ENCODE assay signal across 1 cellular context in the genomic region with DNA sequence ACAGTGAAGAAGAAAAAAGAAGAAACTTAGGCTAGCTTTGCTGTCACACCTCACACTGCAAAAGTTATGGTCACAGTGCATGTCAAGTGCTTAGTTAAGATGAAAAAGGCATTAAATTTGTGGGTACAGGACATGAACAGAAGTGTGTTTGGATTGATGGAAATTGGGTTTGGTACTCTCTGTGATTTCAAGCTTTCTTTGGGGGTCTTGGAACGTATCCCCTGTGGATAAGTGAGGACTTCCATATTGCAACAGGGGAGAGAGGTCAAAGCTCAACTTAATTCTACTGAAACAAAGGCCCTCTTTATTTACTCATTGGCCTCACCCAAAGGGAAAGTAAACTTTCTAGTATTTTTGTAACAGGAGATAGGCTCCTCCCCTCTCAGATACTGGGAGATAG.
TF ChIP-seq lines count a peak whose summit lies in the region.

No MANE protein-coding gene starts in this region.

TF ChIP-seq in HepG2, 621 proteins besides CTCF, POLR2A, EP300 and RAD21 (continued from another document and continues in another):
- TF ChIP-seq, protein P1, sequence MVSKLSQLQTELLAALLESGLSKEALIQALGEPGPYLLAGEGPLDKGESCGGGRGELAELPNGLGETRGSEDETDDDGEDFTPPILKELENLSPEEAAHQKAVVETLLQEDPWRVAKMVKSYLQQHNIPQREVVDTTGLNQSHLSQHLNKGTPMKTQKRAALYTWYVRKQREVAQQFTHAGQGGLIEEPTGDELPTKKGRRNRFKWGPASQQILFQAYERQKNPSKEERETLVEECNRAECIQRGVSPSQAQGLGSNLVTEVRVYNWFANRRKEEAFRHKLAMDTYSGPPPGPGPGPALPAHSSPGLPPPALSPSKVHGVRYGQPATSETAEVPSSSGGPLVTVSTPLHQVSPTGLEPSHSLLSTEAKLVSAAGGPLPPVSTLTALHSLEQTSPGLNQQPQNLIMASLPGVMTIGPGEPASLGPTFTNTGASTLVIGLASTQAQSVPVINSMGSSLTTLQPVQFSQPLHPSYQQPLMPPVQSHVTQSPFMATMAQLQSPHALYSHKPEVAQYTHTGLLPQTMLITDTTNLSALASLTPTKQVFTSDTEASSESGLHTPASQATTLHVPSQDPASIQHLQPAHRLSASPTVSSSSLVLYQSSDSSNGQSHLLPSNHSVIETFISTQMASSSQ (IDR thresholded peaks at IDR 0.05; ENCODE audit: low read depth), result no peak
- TF ChIP-seq, protein P1 (CRISPR knock-in tag; IDR thresholded peaks at IDR 0.05; ENCODE audit: borderline replicate concordance), result peak; percentile 33; the same call in 1 of the 2 replicates
- TF ChIP-seq ZC3H13 (CRISPR knock-in tag; IDR thresholded peaks at IDR 0.05) (no peak), HNF4A (CRISPR knock-in tag; IDR thresholded peaks at IDR 0.05) (peak; percentile 88), MED1 (CRISPR knock-in tag; IDR thresholded peaks at IDR 0.05) (peak; percentile 44; the same call in 1 of the 2 replicates), NR2C2 (CRISPR knock-in tag; IDR thresholded peaks at IDR 0.05; ENCODE audit: borderline replicate concordance) (0 out of 2 replicates have a peak, but pooled peaks have one; percentile 30), POLR2AphosphoS2 (IDR thresholded peaks at IDR 0.05; ENCODE audit: low read depth, low read length) (no peak), NCOR1 (IDR thresholded peaks at IDR 0.05; ENCODE audit: borderline replicate concordance, low read length) (peak; percentile 80; the same call in 1 of the 2 replicates), SOX13 (IDR thresholded peaks at IDR 0.05) (peak; percentile 70; the same call in 1 of the 2 replicates), SOX13 (CRISPR knock-in tag; conservative IDR thresholded peaks at IDR 0.05 in 1 of 2, IDR thresholded peaks at IDR 0.05 in 1 of 2) (peak in 1 of 2 experiments; percentile 96; a peak in 2 of 4 replicates), SP5 (CRISPR knock-in tag; IDR thresholded peaks at IDR 0.05; ENCODE audit: borderline replicate concordance, low read depth) (peak; percentile 78), FOXK1 (CRISPR knock-in tag; IDR thresholded peaks at IDR 0.05; ENCODE audit: borderline replicate concordance, low read depth) (0 out of 2 replicates have a peak, but pooled peaks have one; percentile 29), ZNF337 (CRISPR knock-in tag; IDR thresholded peaks at IDR 0.05; ENCODE audit: borderline replicate concordance, low read depth) (no peak), NR2F1 (CRISPR knock-in tag; IDR thresholded peaks at IDR 0.05) (peak; percentile 61 to 82; a peak in 3 of 4 replicates), POGZ (CRISPR knock-in tag; IDR thresholded peaks at IDR 0.05) (peak; percentile 94), TRIM24 (CRISPR knock-in tag; IDR thresholded peaks at IDR 0.05) (no peak), HDAC2 (CRISPR knock-in tag; IDR thresholded peaks at IDR 0.05) (peak; percentile 61; the same call in 1 of the 2 replicates), ZNF331 (CRISPR knock-in tag; IDR thresholded peaks at IDR 0.05) (no peak), THAP11 (CRISPR knock-in tag; IDR thresholded peaks at IDR 0.05) (peak; percentile 28; the same call in 1 of the 2 replicates), SUZ12 (IDR thresholded peaks at IDR 0.05; ENCODE audit: low read depth, low read length) (no peak), PPARG (CRISPR knock-in tag; conservative IDR thresholded peaks at IDR 0.05) (0 out of 2 replicates have a peak, but pooled peaks have one; percentile 15), FOXP1 (IDR thresholded peaks at IDR 0.05) (no peak), FOXP1 (CRISPR knock-in tag; IDR thresholded peaks at IDR 0.05) (peak; percentile 74), PHB2 (IDR thresholded peaks at IDR 0.05; ENCODE audit: partially characterized antibody) (no peak), NR2F2 (IDR thresholded peaks at IDR 0.05; ENCODE audit: borderline replicate concordance, low read depth) (peak; percentile 69), ZNF644 (CRISPR knock-in tag; IDR thresholded peaks at IDR 0.05; ENCODE audit: low read depth) (peak; percentile 90), ZNF234 (CRISPR knock-in tag; conservative IDR thresholded peaks at IDR 0.05) (no peak), REPIN1 (CRISPR knock-in tag; IDR thresholded peaks at IDR 0.05; ENCODE audit: borderline replicate concordance, low read depth) (peak; percentile 32; the same call in 1 of the 2 replicates), ZMYM4 (CRISPR knock-in tag; IDR thresholded peaks at IDR 0.05) (peak; percentile 81), RXRB (CRISPR knock-in tag; IDR thresholded peaks at IDR 0.05; ENCODE audit: borderline replicate concordance) (peak; percentile 48), ZNF230 (CRISPR knock-in tag; IDR thresholded peaks at IDR 0.05) (no peak), GATA4 (IDR thresholded peaks at IDR 0.05; ENCODE audit: borderline replicate concordance, low read depth) (0 out of 2 replicates have a peak, but pooled peaks have one; percentile 42), NCOA2 (CRISPR knock-in tag; IDR thresholded peaks at IDR 0.05) (peak; percentile 81), BCL6 (CRISPR knock-in tag; IDR thresholded peaks at IDR 0.05) (peak; percentile 92), ISL2 (CRISPR knock-in tag; IDR thresholded peaks at IDR 0.05) (peak; percentile 76), FOSL2 (CRISPR knock-in tag; IDR thresholded peaks at IDR 0.05) (0 out of 2 replicates have a peak, but pooled peaks have one; percentile 9), FOXO1 (CRISPR knock-in tag; IDR thresholded peaks at IDR 0.05) (peak; percentile 25; the same call in 1 of the 2 replicates), ZNF20 (CRISPR knock-in tag; IDR thresholded peaks at IDR 0.05) (no peak)
- TF ChIP-seq, protein P2, sequence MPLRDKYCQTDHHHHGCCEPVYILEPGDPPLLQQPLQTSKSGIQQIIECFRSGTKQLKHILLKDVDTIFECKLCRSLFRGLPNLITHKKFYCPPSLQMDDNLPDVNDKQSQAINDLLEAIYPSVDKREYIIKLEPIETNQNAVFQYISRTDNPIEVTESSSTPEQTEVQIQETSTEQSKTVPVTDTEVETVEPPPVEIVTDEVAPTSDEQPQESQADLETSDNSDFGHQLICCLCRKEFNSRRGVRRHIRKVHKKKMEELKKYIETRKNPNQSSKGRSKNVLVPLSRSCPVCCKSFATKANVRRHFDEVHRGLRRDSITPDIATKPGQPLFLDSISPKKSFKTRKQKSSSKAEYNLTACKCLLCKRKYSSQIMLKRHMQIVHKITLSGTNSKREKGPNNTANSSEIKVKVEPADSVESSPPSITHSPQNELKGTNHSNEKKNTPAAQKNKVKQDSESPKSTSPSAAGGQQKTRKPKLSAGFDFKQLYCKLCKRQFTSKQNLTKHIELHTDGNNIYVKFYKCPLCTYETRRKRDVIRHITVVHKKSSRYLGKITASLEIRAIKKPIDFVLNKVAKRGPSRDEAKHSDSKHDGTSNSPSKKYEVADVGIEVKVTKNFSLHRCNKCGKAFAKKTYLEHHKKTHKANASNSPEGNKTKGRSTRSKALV (CRISPR knock-in tag; IDR thresholded peaks at IDR 0.05), result no peak
- TF ChIP-seq, protein P3, sequence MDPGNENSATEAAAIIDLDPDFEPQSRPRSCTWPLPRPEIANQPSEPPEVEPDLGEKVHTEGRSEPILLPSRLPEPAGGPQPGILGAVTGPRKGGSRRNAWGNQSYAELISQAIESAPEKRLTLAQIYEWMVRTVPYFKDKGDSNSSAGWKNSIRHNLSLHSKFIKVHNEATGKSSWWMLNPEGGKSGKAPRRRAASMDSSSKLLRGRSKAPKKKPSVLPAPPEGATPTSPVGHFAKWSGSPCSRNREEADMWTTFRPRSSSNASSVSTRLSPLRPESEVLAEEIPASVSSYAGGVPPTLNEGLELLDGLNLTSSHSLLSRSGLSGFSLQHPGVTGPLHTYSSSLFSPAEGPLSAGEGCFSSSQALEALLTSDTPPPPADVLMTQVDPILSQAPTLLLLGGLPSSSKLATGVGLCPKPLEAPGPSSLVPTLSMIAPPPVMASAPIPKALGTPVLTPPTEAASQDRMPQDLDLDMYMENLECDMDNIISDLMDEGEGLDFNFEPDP (CRISPR knock-in tag; conservative IDR thresholded peaks at IDR 0.05), result no peak
- TF ChIP-seq, protein P4, sequence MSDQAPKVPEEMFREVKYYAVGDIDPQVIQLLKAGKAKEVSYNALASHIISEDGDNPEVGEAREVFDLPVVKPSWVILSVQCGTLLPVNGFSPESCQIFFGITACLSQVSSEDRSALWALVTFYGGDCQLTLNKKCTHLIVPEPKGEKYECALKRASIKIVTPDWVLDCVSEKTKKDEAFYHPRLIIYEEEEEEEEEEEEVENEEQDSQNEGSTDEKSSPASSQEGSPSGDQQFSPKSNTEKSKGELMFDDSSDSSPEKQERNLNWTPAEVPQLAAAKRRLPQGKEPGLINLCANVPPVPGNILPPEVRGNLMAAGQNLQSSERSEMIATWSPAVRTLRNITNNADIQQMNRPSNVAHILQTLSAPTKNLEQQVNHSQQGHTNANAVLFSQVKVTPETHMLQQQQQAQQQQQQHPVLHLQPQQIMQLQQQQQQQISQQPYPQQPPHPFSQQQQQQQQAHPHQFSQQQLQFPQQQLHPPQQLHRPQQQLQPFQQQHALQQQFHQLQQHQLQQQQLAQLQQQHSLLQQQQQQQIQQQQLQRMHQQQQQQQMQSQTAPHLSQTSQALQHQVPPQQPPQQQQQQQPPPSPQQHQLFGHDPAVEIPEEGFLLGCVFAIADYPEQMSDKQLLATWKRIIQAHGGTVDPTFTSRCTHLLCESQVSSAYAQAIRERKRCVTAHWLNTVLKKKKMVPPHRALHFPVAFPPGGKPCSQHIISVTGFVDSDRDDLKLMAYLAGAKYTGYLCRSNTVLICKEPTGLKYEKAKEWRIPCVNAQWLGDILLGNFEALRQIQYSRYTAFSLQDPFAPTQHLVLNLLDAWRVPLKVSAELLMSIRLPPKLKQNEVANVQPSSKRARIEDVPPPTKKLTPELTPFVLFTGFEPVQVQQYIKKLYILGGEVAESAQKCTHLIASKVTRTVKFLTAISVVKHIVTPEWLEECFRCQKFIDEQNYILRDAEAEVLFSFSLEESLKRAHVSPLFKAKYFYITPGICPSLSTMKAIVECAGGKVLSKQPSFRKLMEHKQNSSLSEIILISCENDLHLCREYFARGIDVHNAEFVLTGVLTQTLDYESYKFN (CRISPR knock-in tag; conservative IDR thresholded peaks at IDR 0.05), result peak; percentile 88
- TF ChIP-seq, protein P5, sequence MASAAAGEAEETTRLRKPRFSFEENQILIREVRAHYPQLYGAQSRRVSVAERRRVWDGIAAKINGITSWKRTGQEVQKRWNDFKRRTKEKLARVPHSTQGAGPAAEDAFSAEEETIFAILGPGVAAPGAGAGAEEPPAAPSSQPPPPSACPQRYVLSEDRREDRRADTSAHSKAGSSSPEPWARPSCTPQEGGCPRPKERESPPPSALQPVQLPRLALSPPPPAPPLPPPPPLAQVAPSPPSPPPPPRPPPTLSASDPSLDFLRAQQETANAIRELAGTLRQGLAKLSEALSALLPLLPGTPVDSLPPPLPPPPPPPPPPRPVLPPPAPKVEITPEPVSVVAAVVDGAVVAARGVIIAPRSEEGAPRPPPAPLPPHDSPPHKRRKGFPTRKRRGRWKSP (CRISPR knock-in tag; IDR thresholded peaks at IDR 0.05), result no peak
- TF ChIP-seq, protein P6, sequence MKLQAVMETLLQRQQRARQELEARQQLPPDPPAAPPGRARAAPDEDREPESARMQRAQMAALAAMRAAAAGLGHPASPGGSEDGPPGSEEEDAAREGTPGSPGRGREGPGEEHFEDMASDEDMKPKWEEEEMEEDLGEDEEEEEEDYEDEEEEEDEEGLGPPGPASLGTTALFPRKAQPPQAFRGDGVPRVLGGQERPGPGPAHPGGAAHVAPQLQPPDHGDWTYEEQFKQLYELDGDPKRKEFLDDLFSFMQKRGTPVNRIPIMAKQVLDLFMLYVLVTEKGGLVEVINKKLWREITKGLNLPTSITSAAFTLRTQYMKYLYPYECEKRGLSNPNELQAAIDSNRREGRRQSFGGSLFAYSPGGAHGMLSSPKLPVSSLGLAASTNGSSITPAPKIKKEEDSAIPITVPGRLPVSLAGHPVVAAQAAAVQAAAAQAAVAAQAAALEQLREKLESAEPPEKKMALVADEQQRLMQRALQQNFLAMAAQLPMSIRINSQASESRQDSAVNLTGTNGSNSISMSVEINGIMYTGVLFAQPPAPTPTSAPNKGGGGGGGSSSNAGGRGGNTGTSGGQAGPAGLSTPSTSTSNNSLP (IDR thresholded peaks at IDR 0.05; ENCODE audit: low read depth, low read length), result 0 out of 2 replicates have a peak, but pooled peaks have one; percentile 34
- TF ChIP-seq, protein P7, sequence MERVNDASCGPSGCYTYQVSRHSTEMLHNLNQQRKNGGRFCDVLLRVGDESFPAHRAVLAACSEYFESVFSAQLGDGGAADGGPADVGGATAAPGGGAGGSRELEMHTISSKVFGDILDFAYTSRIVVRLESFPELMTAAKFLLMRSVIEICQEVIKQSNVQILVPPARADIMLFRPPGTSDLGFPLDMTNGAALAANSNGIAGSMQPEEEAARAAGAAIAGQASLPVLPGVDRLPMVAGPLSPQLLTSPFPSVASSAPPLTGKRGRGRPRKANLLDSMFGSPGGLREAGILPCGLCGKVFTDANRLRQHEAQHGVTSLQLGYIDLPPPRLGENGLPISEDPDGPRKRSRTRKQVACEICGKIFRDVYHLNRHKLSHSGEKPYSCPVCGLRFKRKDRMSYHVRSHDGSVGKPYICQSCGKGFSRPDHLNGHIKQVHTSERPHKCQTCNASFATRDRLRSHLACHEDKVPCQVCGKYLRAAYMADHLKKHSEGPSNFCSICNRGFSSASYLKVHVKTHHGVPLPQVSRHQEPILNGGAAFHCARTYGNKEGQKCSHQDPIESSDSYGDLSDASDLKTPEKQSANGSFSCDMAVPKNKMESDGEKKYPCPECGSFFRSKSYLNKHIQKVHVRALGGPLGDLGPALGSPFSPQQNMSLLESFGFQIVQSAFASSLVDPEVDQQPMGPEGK (CRISPR knock-in tag; IDR thresholded peaks at IDR 0.05), result peak; percentile 37; the same call in 1 of the 2 replicates
